In the genomic region with DNA sequence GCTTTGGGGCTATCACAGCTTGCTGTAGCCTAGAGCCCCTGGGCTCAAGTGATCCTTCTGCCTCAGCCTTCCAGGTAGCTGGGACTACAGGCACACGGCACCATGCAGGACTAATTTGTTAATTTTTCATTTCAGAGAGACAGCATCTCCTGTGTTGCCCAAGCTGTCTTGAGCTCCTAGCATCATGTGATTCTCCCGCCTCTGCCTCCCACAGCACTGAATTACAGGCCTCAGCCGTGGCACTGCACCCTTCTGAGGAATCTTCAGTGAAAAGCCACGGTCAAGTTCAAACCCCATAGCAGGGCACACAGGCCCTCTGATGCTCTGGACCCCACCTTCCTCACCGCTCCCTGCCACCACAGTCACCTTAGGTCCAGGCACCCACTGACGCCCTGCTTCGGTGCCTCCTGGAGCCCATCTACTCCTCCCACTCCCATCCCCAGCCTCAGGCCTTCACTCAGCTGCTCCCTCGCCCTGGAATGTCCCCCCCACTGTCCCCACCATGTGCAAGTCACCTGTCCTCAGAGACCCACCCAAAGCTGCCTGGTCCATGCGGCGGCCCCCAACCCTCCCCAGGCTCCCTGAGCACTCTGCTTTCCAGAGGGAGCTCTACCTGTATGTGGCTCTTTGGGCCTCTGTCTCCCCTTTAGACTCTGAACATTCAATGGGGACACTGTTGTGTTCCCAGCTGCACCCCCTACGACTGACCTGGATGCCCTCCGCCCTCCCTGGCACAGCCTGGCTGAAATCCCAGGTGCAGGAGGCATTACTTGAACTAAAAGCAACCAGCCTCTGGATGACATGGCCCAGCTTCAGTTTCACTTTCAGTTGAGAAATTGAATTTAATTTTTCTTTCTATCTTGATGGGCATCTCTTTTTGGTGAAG, we compare ENCODE assay signal across 8 cellular contexts. TPM values are rescaled to one million over a fixed set of nuclear protein-coding genes. Genes with fewer than 3 reads are reported as not detected.
DNase-seq lines count a peak whose midpoint lies in the region; ATAC-seq and TF ChIP-seq lines count a peak whose summit lies in the region.

No MANE protein-coding gene starts in this region.

- no peaks in the 10 kb centered on the region for H3K36me3 ChIP-seq in PC-9 (ENCODE audit: low read depth)

- no peaks in the 10 kb centered on the region for H3K9me2 ChIP-seq in PC-9 (ENCODE audit: insufficient read depth)

- ATAC-seq in omental fat pad (ENCODE audit: low FRiP score) (peak; percentile 15), GM18867 (IDR thresholded peaks at IDR 0.05; ENCODE audit: unreplicated experiment) (no peak), WTC11 (no peak), GM18511 (IDR thresholded peaks at IDR 0.05; ENCODE audit: unreplicated experiment) (no peak), GM21576 (IDR thresholded peaks at IDR 0.05; ENCODE audit: unreplicated experiment) (no peak)

- BruUV-seq in PC-9 (replicated peaks; lab: Mats Ljungman, UMichigan): no TSS peak

- intact Hi-C loops in PC-9 (cut with micrococcal nuclease; ENCODE audit: unreplicated experiment): loop anchor here (5.0 kb wide), 1 partner anchor 35 kb away; a partner anchor contains a TSS

- H3K4me2 ChIP-seq in PC-9: peak overlapping the region; percentile 89

- CTCF ChIA-PET in PC-9 (lab: Charles Lee) (interaction anchor here (0.7 kb wide), 1 partner anchor 15 kb away, joined by 3 read pairs; a partner anchor contains a TSS), WTC11 (lab: Charles Lee) (interaction anchor here (0.8 to 3.2 kb wide), 10 partner anchors 24 to 244 kb away, joined by 3 to 25 read pairs (median 6); a partner anchor contains a TSS)

- no peaks in the 10 kb centered on the region for H3K9me3 ChIP-seq in PC-9 (ENCODE audit: insufficient read depth, low read depth)

- no peaks in the 10 kb centered on the region for H3K27me3 ChIP-seq in PC-9 (ENCODE audit: insufficient read depth, low read depth)

- H3K4me3 Mint-ChIP-seq in endothelial cell (ENCODE audit: unreplicated experiment) (peak overlapping the region; percentile 63), WTC11 (no peak overlapping the region; the same call in 1 of the 2 replicates)

- H3K27ac Mint-ChIP-seq in endothelial cell (ENCODE audit: unreplicated experiment) (peak overlapping the region; percentile 78), WTC11 (no peak overlapping the region)

- no peak for TF ChIP-seq CTCF in GM10266 (IDR thresholded peaks at IDR 0.05; ENCODE audit: control insufficient read depth, insufficient read depth, low read depth, missing control alignments)
- TF ChIP-seq CTCF in PC-9 (conservative IDR thresholded peaks at IDR 0.05): no peak
- no peak for TF ChIP-seq CTCF in endothelial cell (IDR thresholded peaks at IDR 0.05; ENCODE audit: unreplicated experiment)
- no peak for TF ChIP-seq CTCF in omental fat pad (IDR thresholded peaks at IDR 0.05)
- TF ChIP-seq CTCF in WTC11 (IDR thresholded peaks at IDR 0.05): no peak

- H3K27me3 Mint-ChIP-seq in endothelial cell (ENCODE audit: unreplicated experiment): peaks cover 8% of the 10 kb centered on the region
- peaks cover 4% of the 10 kb centered on the region; the same call in 1 of the 2 replicates for H3K27me3 Mint-ChIP-seq in WTC11 (ENCODE audit: low read depth)

- peaks cover 44% of the 10 kb centered on the region for H3K4me1 Mint-ChIP-seq in endothelial cell (ENCODE audit: unreplicated experiment)
- peaks cover 21% of the 10 kb centered on the region for H3K4me1 Mint-ChIP-seq in WTC11

- H3K36me3 Mint-ChIP-seq in endothelial cell (ENCODE audit: low read depth, unreplicated experiment) (peaks cover 26% of the 10 kb centered on the region), WTC11 (peaks cover 6% of the 10 kb centered on the region)

- peaks cover 21% of the 10 kb centered on the region for H3K4me1 ChIP-seq in PC-9 (replicated peaks; ENCODE audit: insufficient read depth)

- H3K79me2 ChIP-seq in PC-9 (ENCODE audit: low read depth): peaks cover 24% of the 10 kb centered on the region

- POLR2A ChIA-PET in PC-9 (lab: Charles Lee; ENCODE audit: unreplicated experiment): no interaction called here
- POLR2A ChIA-PET in WTC11 (lab: Charles Lee): interaction anchor here (1.5 kb wide), 1 partner anchor 17 kb away, joined by 5 read pairs; no protein-coding TSS in a partner anchor

- H3K9me3 Mint-ChIP-seq in endothelial cell (ENCODE audit: unreplicated experiment): no peaks in the 10 kb centered on the region
- H3K9me3 Mint-ChIP-seq in WTC11: peaks cover 13% of the 10 kb centered on the region

- no peaks in the 10 kb centered on the region for H4K20me1 ChIP-seq in PC-9 (ENCODE audit: insufficient read depth)

- peaks cover 6% of the 10 kb centered on the region; the same call in 1 of the 2 replicates for H3F3A ChIP-seq in PC-9 (ENCODE audit: insufficient read depth, low read depth)

- DNase-seq in GM10266 (ENCODE audit: extremely low spot score): peak; percentile 23
- peak in 1 of 2 experiments; percentile 48 for DNase-seq in PC-9
- DNase-seq in endothelial cell (ENCODE audit: low spot score): no peak
- no peak for DNase-seq in omental fat pad (ENCODE audit: low spot score)
- no peak for DNase-seq in WTC11 (ENCODE audit: low spot score)

- no peak overlapping the region for H2AFZ ChIP-seq in PC-9

- peak overlapping the region; percentile 70; the same call in 1 of the 2 replicates for H3K4me3 ChIP-seq in PC-9

- H3K27ac ChIP-seq in PC-9: no peak overlapping the region

TF ChIP-seq in WTC11, 78 proteins besides CTCF, POLR2A, EP300 and RAD21:
- TF ChIP-seq, protein P1, sequence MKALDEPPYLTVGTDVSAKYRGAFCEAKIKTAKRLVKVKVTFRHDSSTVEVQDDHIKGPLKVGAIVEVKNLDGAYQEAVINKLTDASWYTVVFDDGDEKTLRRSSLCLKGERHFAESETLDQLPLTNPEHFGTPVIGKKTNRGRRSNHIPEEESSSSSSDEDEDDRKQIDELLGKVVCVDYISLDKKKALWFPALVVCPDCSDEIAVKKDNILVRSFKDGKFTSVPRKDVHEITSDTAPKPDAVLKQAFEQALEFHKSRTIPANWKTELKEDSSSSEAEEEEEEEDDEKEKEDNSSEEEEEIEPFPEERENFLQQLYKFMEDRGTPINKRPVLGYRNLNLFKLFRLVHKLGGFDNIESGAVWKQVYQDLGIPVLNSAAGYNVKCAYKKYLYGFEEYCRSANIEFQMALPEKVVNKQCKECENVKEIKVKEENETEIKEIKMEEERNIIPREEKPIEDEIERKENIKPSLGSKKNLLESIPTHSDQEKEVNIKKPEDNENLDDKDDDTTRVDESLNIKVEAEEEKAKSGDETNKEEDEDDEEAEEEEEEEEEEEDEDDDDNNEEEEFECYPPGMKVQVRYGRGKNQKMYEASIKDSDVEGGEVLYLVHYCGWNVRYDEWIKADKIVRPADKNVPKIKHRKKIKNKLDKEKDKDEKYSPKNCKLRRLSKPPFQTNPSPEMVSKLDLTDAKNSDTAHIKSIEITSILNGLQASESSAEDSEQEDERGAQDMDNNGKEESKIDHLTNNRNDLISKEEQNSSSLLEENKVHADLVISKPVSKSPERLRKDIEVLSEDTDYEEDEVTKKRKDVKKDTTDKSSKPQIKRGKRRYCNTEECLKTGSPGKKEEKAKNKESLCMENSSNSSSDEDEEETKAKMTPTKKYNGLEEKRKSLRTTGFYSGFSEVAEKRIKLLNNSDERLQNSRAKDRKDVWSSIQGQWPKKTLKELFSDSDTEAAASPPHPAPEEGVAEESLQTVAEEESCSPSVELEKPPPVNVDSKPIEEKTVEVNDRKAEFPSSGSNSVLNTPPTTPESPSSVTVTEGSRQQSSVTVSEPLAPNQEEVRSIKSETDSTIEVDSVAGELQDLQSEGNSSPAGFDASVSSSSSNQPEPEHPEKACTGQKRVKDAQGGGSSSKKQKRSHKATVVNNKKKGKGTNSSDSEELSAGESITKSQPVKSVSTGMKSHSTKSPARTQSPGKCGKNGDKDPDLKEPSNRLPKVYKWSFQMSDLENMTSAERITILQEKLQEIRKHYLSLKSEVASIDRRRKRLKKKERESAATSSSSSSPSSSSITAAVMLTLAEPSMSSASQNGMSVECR (CRISPR knock-in tag; IDR thresholded peaks at IDR 0.05; ENCODE audit: borderline replicate concordance): no peak
- TF ChIP-seq GTF2I (CRISPR knock-in tag; conservative IDR thresholded peaks at IDR 0.05) (no peak), GRHL2 (CRISPR knock-in tag; IDR thresholded peaks at IDR 0.05; ENCODE audit: insufficient replicate concordance, severe bottlenecking) (no peak), RELA (CRISPR knock-in tag; IDR thresholded peaks at IDR 0.05; ENCODE audit: borderline replicate concordance) (no peak), CREM (CRISPR knock-in tag; IDR thresholded peaks at IDR 0.05) (no peak), ATF1 (CRISPR knock-in tag; IDR thresholded peaks at IDR 0.05) (no peak), ZNF232 (CRISPR knock-in tag; IDR thresholded peaks at IDR 0.05) (no peak)
- TF ChIP-seq, protein P2, sequence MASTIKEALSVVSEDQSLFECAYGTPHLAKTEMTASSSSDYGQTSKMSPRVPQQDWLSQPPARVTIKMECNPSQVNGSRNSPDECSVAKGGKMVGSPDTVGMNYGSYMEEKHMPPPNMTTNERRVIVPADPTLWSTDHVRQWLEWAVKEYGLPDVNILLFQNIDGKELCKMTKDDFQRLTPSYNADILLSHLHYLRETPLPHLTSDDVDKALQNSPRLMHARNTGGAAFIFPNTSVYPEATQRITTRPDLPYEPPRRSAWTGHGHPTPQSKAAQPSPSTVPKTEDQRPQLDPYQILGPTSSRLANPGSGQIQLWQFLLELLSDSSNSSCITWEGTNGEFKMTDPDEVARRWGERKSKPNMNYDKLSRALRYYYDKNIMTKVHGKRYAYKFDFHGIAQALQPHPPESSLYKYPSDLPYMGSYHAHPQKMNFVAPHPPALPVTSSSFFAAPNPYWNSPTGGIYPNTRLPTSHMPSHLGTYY (CRISPR knock-in tag; IDR thresholded peaks at IDR 0.05): no peak

RNA-seq across cellular contexts. Expression of a gene that starts 1.6 kb away (rescaled TPM):
- total RNA-seq in PC-9 (2021) (19.9 and 27.4 TPM in 2 replicates), endothelial cell (ENCODE audit: unreplicated experiment) (55.3 TPM), omental fat pad (100 to 1,000 TPM in 2 of 4 donors, 10 to 100 TPM in 2; 63.2 to 122 (median 93.0) TPM), WTC11 (2021) (11.2 to 12.5 TPM (median 12.4 TPM) in 3 replicates)

RNA-seq across cellular contexts. Expression of a gene that starts 15.2 kb away (rescaled TPM):
- total RNA-seq in PC-9 (2021): 27.0 and 33.0 TPM in 2 replicates
- total RNA-seq in endothelial cell (ENCODE audit: unreplicated experiment): 2.5 TPM
- total RNA-seq in omental fat pad: 10 to 100 TPM; 27.3 to 89.3 (median 65.3) TPM
- total RNA-seq in WTC11 (2021): 0.27 to 0.41 TPM (median 0.35 TPM) in 3 replicates

RNA-seq across cellular contexts. Expression of a gene that starts 36.1 kb away (rescaled TPM):
- total RNA-seq in PC-9 (2021) (not detected in 2 replicates), endothelial cell (ENCODE audit: unreplicated experiment) (4.4 TPM), omental fat pad (100 to 1,000 TPM in 1 of 4 donors, 10 to 100 TPM in 2, under 1 TPM in 1; 0.31 to 113 (median 44.3) TPM), WTC11 (2021) (0.07 to 0.31 TPM in 2 of 3 replicates, not detected in the other)
